In genomic region chr12:53279283-53279869, GRCh38 we compare ENCODE assay signal across 22 cellular contexts. TPM values are rescaled to one million over a fixed set of nuclear protein-coding genes. Genes with fewer than 3 reads are reported as not detected.
DNase-seq lines count a peak whose midpoint lies in the region; ATAC-seq and TF ChIP-seq lines count a peak whose summit lies in the region.
"Had no signal": no experiment of that assay in that cellular context is flagged by ENCODE, and none has a peak within 500 bp of the region (broad histone marks: within the 10 kb centered on the region; RNA-seq: fewer than 3 reads in every experiment).

No MANE protein-coding gene starts in this region.

- H3K4me1 ChIP-seq in Peyer's patch = no peaks in the 10 kb centered on the region
- peaks cover 25 to 83% (median 30%) of the 10 kb centered on the region in 3 donors for H3K4me1 ChIP-seq in esophagus squamous epithelium
- peaks cover 0 to 16% (median 0%) of the 10 kb centered on the region in 4 donors for H3K4me1 ChIP-seq in right lobe of liver
- no peaks in the 10 kb centered on the region for H3K4me1 ChIP-seq in suprapubic skin
- no peaks in the 10 kb centered on the region for H3K4me1 ChIP-seq in adrenal gland (replicated peaks in 1 of 2)
- H3K4me1 ChIP-seq: A549; BLaER1 treated with 17β-estradiol and CSF1 and Interleukin-3, amounts not matched to agents 10 nM and 100 nM had no signal

- TF ChIP-seq POLR2A in Peyer's patch (IDR thresholded peaks at IDR 0.05) (peak; percentile 56 to 62), esophagus squamous epithelium (IDR thresholded peaks at IDR 0.05) (no peak), right lobe of liver (IDR thresholded peaks at IDR 0.05) (no peak), suprapubic skin (IDR thresholded peaks at IDR 0.05) (no peak), adrenal gland (IDR thresholded peaks at IDR 0.05) (no peak)

- DNase-seq in Peyer's patch (peak in 2 of 3 donors; percentile 67 to 79), esophagus squamous epithelium (lab: John Stamatoyannopoulos, UW) (no peak), right lobe of liver (peak in 1 of 3 donors; percentile 61), suprapubic skin (ENCODE audit: low spot score in 2 of 2) (no peak), adrenal gland (no peak), GF-D8 (lab: John Stamatoyannopoulos, UW) (no peak), NCI-H2196 (lab: John Stamatoyannopoulos, UW; ENCODE audit: unreplicated experiment) (no peak)
- DNase-seq: AML-193; CD4-positive, alpha-beta memory T cell; COR-L47; KBM-7; NCI-H2029; NCI-H226; NCI-H510A; NCI-H69; SIG-M5 had no signal

- no peak for TF ChIP-seq EP300 in suprapubic skin (IDR thresholded peaks at IDR 0.05)

- no peak for TF ChIP-seq CTCF in Peyer's patch (IDR thresholded peaks at IDR 0.05)
- no peak for TF ChIP-seq CTCF in esophagus squamous epithelium (IDR thresholded peaks at IDR 0.05)
- TF ChIP-seq CTCF in right lobe of liver (IDR thresholded peaks at IDR 0.05) = no peak
- TF ChIP-seq CTCF in suprapubic skin (IDR thresholded peaks at IDR 0.05) = no peak
- no peak for TF ChIP-seq CTCF in adrenal gland (IDR thresholded peaks at IDR 0.05)

- H3K4me3 ChIP-seq in Peyer's patch (peak overlapping the region in 3 of 4 donors; percentile 25 to 64 (median 57)), esophagus squamous epithelium (peak overlapping the region; percentile 32 to 50 (median 42)), right lobe of liver (peak overlapping the region; percentile 28 to 41 (median 37)), suprapubic skin (no peak overlapping the region), adrenal gland (no peak overlapping the region)
- H3K4me3 ChIP-seq: A549; BLaER1 treated with 17β-estradiol and CSF1 and Interleukin-3, amounts not matched to agents 10 nM and 100 nM; GM12878; SK-N-MC had no signal

- ATAC-seq in right lobe of liver (peak; percentile 69 to 91 (median 84)), GM19397 (IDR thresholded peaks at IDR 0.05; ENCODE audit: unreplicated experiment) (no peak)
- ATAC-seq: A549, GM12878, HCT116 had no signal

- H3K27ac ChIP-seq in Peyer's patch (peak overlapping the region in 2 of 4 donors; percentile 51 to 77), esophagus squamous epithelium (peak overlapping the region; percentile 80 to 92 (median 90)), right lobe of liver (peak overlapping the region in 1 of 3 donors; percentile 65), suprapubic skin (peak overlapping the region; percentile 33), adrenal gland (no peak overlapping the region)
- H3K27ac ChIP-seq: A549; BLaER1 treated with 17β-estradiol and CSF1 and Interleukin-3, amounts not matched to agents 10 nM and 100 nM; SK-N-MC had no signal

- H3K9me3 ChIP-seq in Peyer's patch = no peaks in the 10 kb centered on the region
- no peaks in the 10 kb centered on the region for H3K9me3 ChIP-seq in esophagus squamous epithelium
- H3K9me3 ChIP-seq in right lobe of liver = no peaks in the 10 kb centered on the region
- H3K9me3 ChIP-seq in suprapubic skin = no peaks in the 10 kb centered on the region
- H3K9me3 ChIP-seq in adrenal gland (replicated peaks in 1 of 3) = no peaks in the 10 kb centered on the region
- H3K9me3 ChIP-seq: A549; BLaER1 treated with 17β-estradiol and CSF1 and Interleukin-3, amounts not matched to agents 10 nM and 100 nM had no signal

- H3K36me3 ChIP-seq in Peyer's patch = peaks cover 0 to 18% (median 0%) of the 10 kb centered on the region in 3 donors
- H3K36me3 ChIP-seq in esophagus squamous epithelium = peaks cover 0 to 31% (median 17%) of the 10 kb centered on the region in 3 donors
- peaks cover 0 to 6% (median 0%) of the 10 kb centered on the region in 4 donors for H3K36me3 ChIP-seq in right lobe of liver
- H3K36me3 ChIP-seq in suprapubic skin = peaks cover 6% of the 10 kb centered on the region
- no peaks in the 10 kb centered on the region for H3K36me3 ChIP-seq in adrenal gland (replicated peaks in 1 of 2)

- intact Hi-C loops in esophagus squamous epithelium (cut with DNase I) (no loop called here), right lobe of liver (cut with DNase I) (no loop called here), adrenal gland (cut with DNase I) (no loop called here)

- no peaks in the 10 kb centered on the region for H3K27me3 ChIP-seq in Peyer's patch
- H3K27me3 ChIP-seq in esophagus squamous epithelium = no peaks in the 10 kb centered on the region
- H3K27me3 ChIP-seq in right lobe of liver = no peaks in the 10 kb centered on the region
- no peaks in the 10 kb centered on the region for H3K27me3 ChIP-seq in suprapubic skin
- no peaks in the 10 kb centered on the region for H3K27me3 ChIP-seq in adrenal gland
- H3K27me3 ChIP-seq: BLaER1 treated with 17β-estradiol and CSF1 and Interleukin-3, amounts not matched to agents 10 nM and 100 nM had no signal

- WGBS in esophagus squamous epithelium, 2 donors = 24 to 100% methylated on average over 2 to 3 of the region's 3 CpGs
- WGBS in right lobe of liver (ENCODE audit: insufficient coverage, low coverage, low lambda C conversion rate, missing lambda C conversion rate) = 27% methylated on average over 2 of the region's 3 CpGs
- WGBS in suprapubic skin = 55% methylated on average over 2 of the region's 3 CpGs
- 88 to 100% (median 95%) methylated on average over 1 to 3 of the region's 3 CpGs for WGBS in adrenal gland, 4 donors

RNA-seq across cellular contexts. Expression of gene ESPL1, which starts 11.3 kb away (rescaled TPM):
- total RNA-seq in Peyer's patch (100 to 1,000 TPM in 1 of 4 donors, 10 to 100 TPM in 3; 47.0 to 108 (median 87.0) TPM), esophagus squamous epithelium (10 to 100 TPM; 32.2 to 85.6 (median 48.0) TPM), right lobe of liver (10 to 100 TPM in 2 of 6 experiments, 1 to 10 TPM in 3, under 1 TPM in 1; 0.04 to 15.0 (median 4.5) TPM), suprapubic skin (10 to 100 TPM in 1 of 4 donors, 1 to 10 TPM in 3; 5.7 to 10.6 (median 6.1) TPM), adrenal gland (1 to 10 TPM in 5 of 8 donors, under 1 TPM in 3; 0.69 to 4.1 (median 1.4) TPM)
- under 1 TPM; 0.56 to 0.81 (median 0.79) TPM for polyA plus RNA-seq in adrenal gland

RNA-seq across cellular contexts. Expression of gene PFDN5, which starts 16.0 kb away (rescaled TPM):
- total RNA-seq in Peyer's patch (100 to 1,000 TPM; 223 to 578 (median 263) TPM), esophagus squamous epithelium (100 to 1,000 TPM; 203 to 638 (median 324) TPM), right lobe of liver (100 to 1,000 TPM; 122 to 170 (median 146) TPM), suprapubic skin (100 to 1,000 TPM; 457 to 612 (median 511) TPM), adrenal gland (100 to 1,000 TPM; 501 to 966 (median 676) TPM)
- polyA plus RNA-seq in adrenal gland = 1,000 to 10,000 TPM in 2 of 3 donors, 100 to 1,000 TPM in 1; 840 to 2,052 (median 2,012) TPM

RNA-seq across cellular contexts. Expression of gene MYG1, which starts 20.1 kb away (rescaled TPM):
- total RNA-seq in Peyer's patch (10 to 100 TPM; 18.4 to 25.6 (median 24.8) TPM), esophagus squamous epithelium (10 to 100 TPM; 25.2 to 33.2 (median 28.3) TPM), right lobe of liver (10 to 100 TPM; 17.6 to 27.1 (median 20.8) TPM), suprapubic skin (10 to 100 TPM; 38.2 to 54.6 (median 46.3) TPM), adrenal gland (10 to 100 TPM; 56.8 to 94.9 (median 69.6) TPM)
- 100 to 1,000 TPM in 2 of 3 donors, 10 to 100 TPM in 1; 45.9 to 240 (median 220) TPM for polyA plus RNA-seq in adrenal gland

RNA-seq across cellular contexts. Expression of gene AAAS, which starts 42.0 kb away (rescaled TPM):
- total RNA-seq in Peyer's patch (100 to 1,000 TPM in 1 of 4 donors, 10 to 100 TPM in 3; 36.4 to 143 (median 51.1) TPM), esophagus squamous epithelium (10 to 100 TPM; 29.4 to 33.9 (median 30.0) TPM), right lobe of liver (10 to 100 TPM; 22.0 to 29.1 (median 26.7) TPM), suprapubic skin (10 to 100 TPM; 35.9 to 72.9 (median 52.5) TPM), adrenal gland (100 to 1,000 TPM in 2 of 8 donors, 10 to 100 TPM in 6; 50.1 to 108 (median 82.4) TPM)
- polyA plus RNA-seq in adrenal gland = 100 to 1,000 TPM in 2 of 3 donors, 10 to 100 TPM in 1; 59.2 to 210 (median 172) TPM

RNA-seq across cellular contexts. Expression of gene RARG, which starts 47.4 kb away (rescaled TPM):
- total RNA-seq in Peyer's patch (10 to 100 TPM in 1 of 4 donors, 1 to 10 TPM in 3; 1.9 to 10.7 (median 5.7) TPM), esophagus squamous epithelium (100 to 1,000 TPM in 3 of 4 donors, 10 to 100 TPM in 1; 98.0 to 171 (median 125) TPM), right lobe of liver (1 to 10 TPM; 1.9 to 2.4 (median 2.1) TPM), suprapubic skin (100 to 1,000 TPM; 140 to 198 (median 172) TPM), adrenal gland (10 to 100 TPM; 15.8 to 36.4 (median 24.8) TPM)
- polyA plus RNA-seq in adrenal gland = 10 to 100 TPM in 2 of 3 donors, 1 to 10 TPM in 1; 9.2 to 36.2 (median 25.8) TPM

Comparison
In these comparisons a context has a peak if more than half of its experiments do, and no peak if none do; other contexts are left out.
1. DNase-seq: peak in Peyer's patch (2 of 3); none in esophagus squamous epithelium (single experiment), suprapubic skin (0 of 2), adrenal gland (0 of 7), GF-D8 (single experiment) and NCI-H2196 (single experiment).
2. H3K27ac ChIP-seq: peak in esophagus squamous epithelium (4 of 4) and suprapubic skin (single experiment); none in adrenal gland (0 of 5).
3. H3K4me3 ChIP-seq: peak in Peyer's patch (3 of 4), esophagus squamous epithelium (4 of 4) and right lobe of liver (3 of 3); none in suprapubic skin (single experiment) and adrenal gland (0 of 4).
4. POLR2A ChIP-seq: peak in Peyer's patch (2 of 2); none in esophagus squamous epithelium (0 of 4), right lobe of liver (single experiment), suprapubic skin (0 of 2) and adrenal gland (0 of 2).